In genomic region chr17:64066709-64067108, GRCh38 we compare ENCODE assay signal across 16 cellular contexts.
A peak's percentile ranks its signal among the peaks of the same experiment; 100 is the strongest.
DNase-seq lines count a peak whose midpoint lies in the region; ATAC-seq lines count a peak whose summit lies in the region.
"Had no signal": no experiment of that assay in that cellular context is flagged by ENCODE, and none has a peak within 500 bp of the region (broad histone marks: within the 10 kb centered on the region; RNA-seq: fewer than 3 reads in every experiment).

No MANE protein-coding gene starts in this region.

- no peaks in the 10 kb centered on the region for H3K4me1 ChIP-seq in HAP-1
- H3K4me1 ChIP-seq: A549, parathyroid adenoma had no signal

- intact Hi-C loops in dendritic cell treated with granulocyte-macrophage colony-stimulating factor and Interleukin-4, amounts not matched to agents 40 ng/mL and 50 ng/mL, for 4 days (cut with micrococcal nuclease) = no loop called here

- H3K9me3 Mint-ChIP-seq in dendritic cell treated with granulocyte-macrophage colony-stimulating factor and Interleukin-4, amounts not matched to agents 40 ng/mL and 50 ng/mL, for 4 days = peaks cover 25% of the 10 kb centered on the region

- no peaks in the 10 kb centered on the region for H3K27me3 ChIP-seq in HAP-1 (ENCODE audit: low read depth)

- H3K4me3 ChIP-seq in HAP-1 = no peak overlapping the region
- H3K4me3 ChIP-seq: A549 had no signal

- no peak for ATAC-seq in GM21515 (IDR thresholded peaks at IDR 0.05; ENCODE audit: unreplicated experiment)
- ATAC-seq: A549, left lobe of liver had no signal

- H3K27ac Mint-ChIP-seq in dendritic cell treated with granulocyte-macrophage colony-stimulating factor and Interleukin-4, amounts not matched to agents 40 ng/mL and 50 ng/mL, for 4 days = peak overlapping the region; percentile 9

- peak; percentile 57 for DNase-seq in activated effector memory CD4-positive, alpha-beta T cell treated with Interleukin-2 at 50 U/mL for 16 hours
- DNase-seq in activated effector memory CD4-positive, alpha-beta T cell treated with anti-CD3 and anti-CD28 coated beads, Interleukin-2, amount 50 U/mL, for 16 hours = no peak
- DNase-seq in T-helper 9 cell = peak; percentile 34
- DNase-seq in stimulated activated naive CD4-positive, alpha-beta T cell (lab: John Stamatoyannopoulos, UW) = peak in 4 of 6 experiments; percentile 19 to 51 (median 44)
- DNase-seq in activated CD4-positive, CD25-positive, alpha-beta regulatory T cell (lab: John Stamatoyannopoulos, UW) = no peak
- no peak for DNase-seq in HAP-1 (ENCODE audit: low spot score in 2 of 2)
- DNase-seq: amygdala, KBM-7, NCI-H1092 treated with DMSO at 0.1 percent for 48 hours, NCI-H748 treated with DMSO at 0.1 percent for 48 hours, WERI-Rb-1 had no signal

- no peaks in the 10 kb centered on the region for H3K27me3 Mint-ChIP-seq in dendritic cell treated with granulocyte-macrophage colony-stimulating factor and Interleukin-4, amounts not matched to agents 40 ng/mL and 50 ng/mL, for 4 days

- H3K4me3 Mint-ChIP-seq in dendritic cell treated with granulocyte-macrophage colony-stimulating factor and Interleukin-4, amounts not matched to agents 40 ng/mL and 50 ng/mL, for 4 days = no peak overlapping the region

- peaks cover 91% of the 10 kb centered on the region for H3K36me3 Mint-ChIP-seq in dendritic cell treated with granulocyte-macrophage colony-stimulating factor and Interleukin-4, amounts not matched to agents 40 ng/mL and 50 ng/mL, for 4 days (ENCODE audit: low read depth)

- in situ Hi-C loops in HAP-1 (cut with MboI; ENCODE audit: low sequenced_read_pairs) = no loop called here

- H3K36me3 ChIP-seq in HAP-1 (replicated peaks) = peaks cover 7% of the 10 kb centered on the region

- H3K4me1 Mint-ChIP-seq in dendritic cell treated with granulocyte-macrophage colony-stimulating factor and Interleukin-4, amounts not matched to agents 40 ng/mL and 50 ng/mL, for 4 days (ENCODE audit: low read depth) = peaks cover 53% of the 10 kb centered on the region

- no peaks in the 10 kb centered on the region; the same call in 1 of the 2 replicates for H3K9me3 ChIP-seq in HAP-1

Comparison
In these comparisons a context has a peak if more than half of its experiments do, and no peak if none do; other contexts are left out.
1. DNase-seq: peak in activated effector memory CD4-positive, alpha-beta T cell treated with Interleukin-2 at 50 U/mL for 16 hours (single experiment), T-helper 9 cell (single experiment) and stimulated activated naive CD4-positive, alpha-beta T cell (4 of 6); none in activated effector memory CD4-positive, alpha-beta T cell treated with anti-CD3 and anti-CD28 coated beads, Interleukin-2, amount 50 U/mL, for 16 hours (single experiment), activated CD4-positive, CD25-positive, alpha-beta regulatory T cell (0 of 4) and HAP-1 (0 of 2).